ENCODE assay signal across 1 cellular context in the genomic region with DNA sequence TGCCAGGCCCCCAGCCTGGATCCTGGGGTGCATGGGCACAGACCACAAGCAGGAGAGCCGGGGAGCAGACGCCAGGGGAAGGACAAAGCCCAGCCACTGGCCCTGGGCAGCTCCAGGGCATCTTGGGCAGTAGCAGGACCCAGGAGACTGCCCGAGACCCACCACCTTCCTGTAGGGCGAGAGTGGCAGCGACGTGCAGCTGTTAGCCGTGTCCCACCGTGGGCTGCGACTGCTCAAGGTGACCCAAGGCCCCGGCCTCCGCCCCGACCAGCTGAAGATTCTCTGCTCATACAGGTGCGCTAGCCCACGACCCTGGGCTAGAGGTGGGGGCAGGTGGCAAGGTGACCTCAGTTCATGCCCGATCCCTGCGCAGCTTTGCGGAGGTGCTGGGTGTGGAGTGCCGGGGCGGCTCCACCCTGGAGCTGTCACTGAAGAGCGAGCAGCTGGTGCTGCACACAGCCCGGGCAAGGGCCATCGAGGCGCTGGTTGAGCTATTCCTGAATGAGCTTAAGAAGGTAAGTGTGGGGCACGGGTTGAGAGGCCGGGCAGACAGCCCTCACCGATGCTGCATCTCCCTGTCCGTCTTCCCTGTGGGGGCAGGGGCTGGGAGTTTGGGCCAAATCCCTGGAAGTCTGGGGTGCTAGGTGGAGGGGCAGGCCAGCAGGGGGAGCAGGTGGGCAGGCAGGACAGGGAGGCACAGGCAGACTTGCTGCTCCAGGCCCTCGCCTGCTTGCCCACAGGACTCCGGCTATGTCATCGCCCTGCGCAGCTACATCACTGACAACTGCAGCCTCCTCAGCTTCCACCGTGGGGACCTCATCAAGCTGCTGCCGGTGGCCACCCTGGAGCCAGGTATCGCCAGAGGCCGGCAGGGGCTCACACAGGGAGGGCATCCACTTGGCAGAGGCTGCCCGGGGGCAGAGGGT.
A peak's percentile ranks its signal among the peaks of the same experiment; 100 is the strongest.
TF ChIP-seq lines count a peak whose summit lies in the region.

No MANE protein-coding gene starts in this region.

TF ChIP-seq in GM23338, 12 proteins besides CTCF, POLR2A, EP300 and RAD21:
- TF ChIP-seq, protein P1, sequence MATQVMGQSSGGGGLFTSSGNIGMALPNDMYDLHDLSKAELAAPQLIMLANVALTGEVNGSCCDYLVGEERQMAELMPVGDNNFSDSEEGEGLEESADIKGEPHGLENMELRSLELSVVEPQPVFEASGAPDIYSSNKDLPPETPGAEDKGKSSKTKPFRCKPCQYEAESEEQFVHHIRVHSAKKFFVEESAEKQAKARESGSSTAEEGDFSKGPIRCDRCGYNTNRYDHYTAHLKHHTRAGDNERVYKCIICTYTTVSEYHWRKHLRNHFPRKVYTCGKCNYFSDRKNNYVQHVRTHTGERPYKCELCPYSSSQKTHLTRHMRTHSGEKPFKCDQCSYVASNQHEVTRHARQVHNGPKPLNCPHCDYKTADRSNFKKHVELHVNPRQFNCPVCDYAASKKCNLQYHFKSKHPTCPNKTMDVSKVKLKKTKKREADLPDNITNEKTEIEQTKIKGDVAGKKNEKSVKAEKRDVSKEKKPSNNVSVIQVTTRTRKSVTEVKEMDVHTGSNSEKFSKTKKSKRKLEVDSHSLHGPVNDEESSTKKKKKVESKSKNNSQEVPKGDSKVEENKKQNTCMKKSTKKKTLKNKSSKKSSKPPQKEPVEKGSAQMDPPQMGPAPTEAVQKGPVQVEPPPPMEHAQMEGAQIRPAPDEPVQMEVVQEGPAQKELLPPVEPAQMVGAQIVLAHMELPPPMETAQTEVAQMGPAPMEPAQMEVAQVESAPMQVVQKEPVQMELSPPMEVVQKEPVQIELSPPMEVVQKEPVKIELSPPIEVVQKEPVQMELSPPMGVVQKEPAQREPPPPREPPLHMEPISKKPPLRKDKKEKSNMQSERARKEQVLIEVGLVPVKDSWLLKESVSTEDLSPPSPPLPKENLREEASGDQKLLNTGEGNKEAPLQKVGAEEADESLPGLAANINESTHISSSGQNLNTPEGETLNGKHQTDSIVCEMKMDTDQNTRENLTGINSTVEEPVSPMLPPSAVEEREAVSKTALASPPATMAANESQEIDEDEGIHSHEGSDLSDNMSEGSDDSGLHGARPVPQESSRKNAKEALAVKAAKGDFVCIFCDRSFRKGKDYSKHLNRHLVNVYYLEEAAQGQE (IDR thresholded peaks at IDR 0.05; ENCODE audit: unreplicated experiment): no peak
- TF ChIP-seq CREB1 (CRISPR knock-in tag; IDR thresholded peaks at IDR 0.05; ENCODE audit: low read depth): peak; percentile 82
